Comparison of ENCODE assay signal across 21 cellular contexts in genomic region chr11:28842716-28843115, GRCh38.
"Had no signal": no experiment of that assay in that cellular context is flagged by ENCODE, and none has a peak within 500 bp of the region (broad histone marks: within the 10 kb centered on the region; RNA-seq: fewer than 3 reads in every experiment).

No MANE protein-coding gene starts in this region.

- DNase-seq: effector memory CD8-positive, alpha-beta T cell; esophagus squamous epithelium; glutamatergic neuron; immature natural killer cell; kidney; left colon; left ventricle myocardium superior; mucosa of descending colon; naive thymus-derived CD8-positive, alpha-beta T cell; psoas muscle; retina; right lobe of liver; stimulated activated CD4-positive, alpha-beta T cell treated with anti-CD3 and anti-CD28 coated beads, Interleukin-4, amount 100 ng/mL, for 1 hour; stimulated activated CD8-positive, alpha-beta memory T cell treated with anti-CD3 and anti-CD28 coated beads, Interleukin-4, amount 100 ng/mL, for 48 hours; tibial artery; upper lobe of left lung; uterus had no signal

- H3K36me3 Mint-ChIP-seq: immature natural killer cell; stimulated activated effector memory CD8-positive, alpha-beta T cell treated with anti-CD3 and anti-CD28 coated beads, Interleukin-12 subunit alpha, Interleukin-12 subunit beta, amount 100 ng/mL, for 72 hours had no signal

- H3K4me3 Mint-ChIP-seq: effector memory CD8-positive, alpha-beta T cell; immature natural killer cell; naive thymus-derived CD8-positive, alpha-beta T cell; stimulated activated effector memory CD8-positive, alpha-beta T cell treated with anti-CD3 and anti-CD28 coated beads, Interleukin-12 subunit alpha, Interleukin-12 subunit beta, amount 100 ng/mL, for 72 hours; stimulated activated naive CD8-positive, alpha-beta T cell treated with anti-CD3 and anti-CD28 coated beads, Interleukin-15, Interleukin-2, amounts not matched to agents 100 ng/mL and 50 ng/mL, for 24 hours had no signal

- H3K4me1 Mint-ChIP-seq: immature natural killer cell; naive thymus-derived CD8-positive, alpha-beta T cell; stimulated activated effector memory CD8-positive, alpha-beta T cell treated with anti-CD3 and anti-CD28 coated beads, Interleukin-12 subunit alpha, Interleukin-12 subunit beta, amount 100 ng/mL, for 72 hours had no signal

- H3K27me3 Mint-ChIP-seq: effector memory CD8-positive, alpha-beta T cell; naive thymus-derived CD8-positive, alpha-beta T cell; stimulated activated naive CD8-positive, alpha-beta T cell treated with anti-CD3 and anti-CD28 coated beads, Interleukin-15, Interleukin-2, amounts not matched to agents 100 ng/mL and 50 ng/mL, for 24 hours had no signal

- H3K27ac Mint-ChIP-seq: effector memory CD8-positive, alpha-beta T cell; immature natural killer cell; naive thymus-derived CD8-positive, alpha-beta T cell; stimulated activated effector memory CD8-positive, alpha-beta T cell treated with anti-CD3 and anti-CD28 coated beads, Interleukin-12 subunit alpha, Interleukin-12 subunit beta, amount 100 ng/mL, for 72 hours; stimulated activated naive CD8-positive, alpha-beta T cell treated with anti-CD3 and anti-CD28 coated beads, Interleukin-15, Interleukin-2, amounts not matched to agents 100 ng/mL and 50 ng/mL, for 24 hours had no signal

- H3K4me3 ChIP-seq: esophagus squamous epithelium, gastroesophageal sphincter, lung, mucosa of descending colon, psoas muscle, right lobe of liver, tibial artery, upper lobe of left lung, uterus had no signal

- ATAC-seq: effector memory CD8-positive, alpha-beta T cell; gastroesophageal sphincter; left colon; left ventricle myocardium superior; mucosa of descending colon; naive thymus-derived CD8-positive, alpha-beta T cell; psoas muscle; right lobe of liver; stimulated activated effector memory CD8-positive, alpha-beta T cell treated with anti-CD3 and anti-CD28 coated beads, Interleukin-12 subunit alpha, Interleukin-12 subunit beta, amount 100 ng/mL, for 72 hours had no signal
